Comparison of ENCODE assay signal across 8 cellular contexts in genomic region chr19:7395360-7395781, GRCh38. TPM values are rescaled to one million over a fixed set of nuclear protein-coding genes. Genes with fewer than 3 reads are reported as not detected.
A peak's percentile ranks its signal among the peaks of the same experiment; 100 is the strongest.
DNase-seq lines count a peak whose midpoint lies in the region; ATAC-seq and TF ChIP-seq lines count a peak whose summit lies in the region.

No MANE protein-coding gene starts in this region.

- no peaks in the 10 kb centered on the region for H3K27me3 Mint-ChIP-seq in activated CD4-positive, alpha-beta T cell treated with anti-CD3 and anti-CD28 coated beads, Interleukin-2, amount 10 ng/mL, durations not matched to agents 24 days and 14 days
- H3K27me3 Mint-ChIP-seq in brain = peaks cover 12% of the 10 kb centered on the region

- H3K36me3 ChIP-seq in HUES6 (ENCODE audit: control insufficient read depth, insufficient read depth, low read length) (no peaks in the 10 kb centered on the region), left lung (no peaks in the 10 kb centered on the region), thoracic aorta (no peaks in the 10 kb centered on the region)

- DNase-seq in activated CD4-positive, alpha-beta T cell treated with anti-CD3 and anti-CD28 coated beads, Interleukin-2, amount 10 ng/mL, durations not matched to agents 24 days and 14 days = no peak
- no peak for DNase-seq in activated CD4-positive, alpha-beta T cell treated with anti-CD3 and anti-CD28 coated beads for 1 hour
- DNase-seq in left lung (no peak), thoracic aorta (ENCODE audit: low spot score) (no peak), OCI-M1 (lab: John Stamatoyannopoulos, UW) (no peak), NCI-H446 treated with DMSO at 0.1 percent for 48 hours (lab: John Stamatoyannopoulos, UW) (no peak)

- H3K27ac ChIP-seq in HUES6 (ENCODE audit: low read depth, low read length) = peak overlapping the region; percentile 71; the same call in 1 of the 2 replicates
- peak overlapping the region; percentile 79 to 85 for H3K27ac ChIP-seq in left lung
- peak overlapping the region; percentile 53 to 70 for H3K27ac ChIP-seq in thoracic aorta

- intact Hi-C loops in activated CD4-positive, alpha-beta T cell treated with anti-CD3 and anti-CD28 coated beads, Interleukin-2, amount 10 ng/mL, durations not matched to agents 24 days and 14 days (cut with micrococcal nuclease) = loop anchor here (10.0 kb wide), 1 partner anchor 139 kb away; the partner anchor contains the start of gene PNPLA6
- intact Hi-C loops in left lung (cut with DNase I) = no loop called here

- H3K36me3 Mint-ChIP-seq in activated CD4-positive, alpha-beta T cell treated with anti-CD3 and anti-CD28 coated beads, Interleukin-2, amount 10 ng/mL, durations not matched to agents 24 days and 14 days (ENCODE audit: low read depth) = peaks cover 21% of the 10 kb centered on the region
- H3K36me3 Mint-ChIP-seq in brain = peaks cover 17% of the 10 kb centered on the region

- peak overlapping the region; percentile 62 for H3K27ac Mint-ChIP-seq in activated CD4-positive, alpha-beta T cell treated with anti-CD3 and anti-CD28 coated beads, Interleukin-2, amount 10 ng/mL, durations not matched to agents 24 days and 14 days
- peak overlapping the region; percentile 76 to 93 (median 85) for H3K27ac Mint-ChIP-seq in brain

- peak overlapping the region; percentile 91 for H3K4me3 Mint-ChIP-seq in activated CD4-positive, alpha-beta T cell treated with anti-CD3 and anti-CD28 coated beads, Interleukin-2, amount 10 ng/mL, durations not matched to agents 24 days and 14 days
- peak overlapping the region; percentile 92 to 99 (median 94) for H3K4me3 Mint-ChIP-seq in brain

- ATAC-seq in left lung (peak; percentile 38), thoracic aorta (ENCODE audit: insufficient number of reproducible peaks, low FRiP score, low read depth) (no peak)

- no peak for TF ChIP-seq CTCF in brain (conservative IDR thresholded peaks at IDR 0.05)
- TF ChIP-seq CTCF in left lung (IDR thresholded peaks at IDR 0.05) = no peak
- TF ChIP-seq CTCF in thoracic aorta (IDR thresholded peaks at IDR 0.05) = no peak

- H3K9me3 ChIP-seq in HUES6 (ENCODE audit: control insufficient read depth, insufficient read depth, low read depth, low read length) (no peaks in the 10 kb centered on the region), left lung (no peaks in the 10 kb centered on the region), thoracic aorta (no peaks in the 10 kb centered on the region)

- H3K27me3 ChIP-seq in HUES6 (ENCODE audit: control insufficient read depth, insufficient read depth, low read length) (no peaks in the 10 kb centered on the region), left lung (no peaks in the 10 kb centered on the region), thoracic aorta (replicated peaks; ENCODE audit: insufficient read depth) (no peaks in the 10 kb centered on the region)

- H3K9me3 Mint-ChIP-seq in activated CD4-positive, alpha-beta T cell treated with anti-CD3 and anti-CD28 coated beads, Interleukin-2, amount 10 ng/mL, durations not matched to agents 24 days and 14 days = no peaks in the 10 kb centered on the region
- peaks cover 0 to 4% (median 0%) of the 10 kb centered on the region in 5 experiments for H3K9me3 Mint-ChIP-seq in brain

- H3K4me1 Mint-ChIP-seq in activated CD4-positive, alpha-beta T cell treated with anti-CD3 and anti-CD28 coated beads, Interleukin-2, amount 10 ng/mL, durations not matched to agents 24 days and 14 days = peaks cover 16% of the 10 kb centered on the region
- H3K4me1 Mint-ChIP-seq in brain = peaks cover 37% of the 10 kb centered on the region

- peak overlapping the region; percentile 81 for H3K9ac ChIP-seq in HUES6 (ENCODE audit: low read length)

- peaks cover 18% of the 10 kb centered on the region for H3K4me1 ChIP-seq in HUES6 (ENCODE audit: control insufficient read depth, insufficient read depth, low read length)
- peaks cover 7 to 50% of the 10 kb centered on the region in 2 donors for H3K4me1 ChIP-seq in left lung
- H3K4me1 ChIP-seq in thoracic aorta (ENCODE audit: control insufficient read depth in 1 of 2, low read depth in 2 of 2) = peaks cover 19 to 37% of the 10 kb centered on the region in 2 donors

- H3K4me3 ChIP-seq in HUES6 (ENCODE audit: low read depth, low read length) = peak overlapping the region; percentile 98
- peak overlapping the region; percentile 97 to 99 for H3K4me3 ChIP-seq in left lung
- H3K4me3 ChIP-seq in thoracic aorta = peak overlapping the region; percentile 98

RNA-seq across cellular contexts. Expression of gene ARHGEF18, which starts 46.6 kb away (rescaled TPM):
- 30.6 and 34.8 TPM in 2 replicates for total RNA-seq in activated CD4-positive, alpha-beta T cell treated with anti-CD3 and anti-CD28 coated beads, Interleukin-2, amount 10 ng/mL, durations not matched to agents 24 days and 14 days
- polyA plus RNA-seq in brain (ENCODE audit: insufficient read depth, low read depth, low replicate concordance) = 34.0 TPM
- total RNA-seq in left lung (10 to 100 TPM; 42.8 to 61.2 TPM), thoracic aorta (10 to 100 TPM; 21.8 to 22.7 TPM)
